In the genomic region with DNA sequence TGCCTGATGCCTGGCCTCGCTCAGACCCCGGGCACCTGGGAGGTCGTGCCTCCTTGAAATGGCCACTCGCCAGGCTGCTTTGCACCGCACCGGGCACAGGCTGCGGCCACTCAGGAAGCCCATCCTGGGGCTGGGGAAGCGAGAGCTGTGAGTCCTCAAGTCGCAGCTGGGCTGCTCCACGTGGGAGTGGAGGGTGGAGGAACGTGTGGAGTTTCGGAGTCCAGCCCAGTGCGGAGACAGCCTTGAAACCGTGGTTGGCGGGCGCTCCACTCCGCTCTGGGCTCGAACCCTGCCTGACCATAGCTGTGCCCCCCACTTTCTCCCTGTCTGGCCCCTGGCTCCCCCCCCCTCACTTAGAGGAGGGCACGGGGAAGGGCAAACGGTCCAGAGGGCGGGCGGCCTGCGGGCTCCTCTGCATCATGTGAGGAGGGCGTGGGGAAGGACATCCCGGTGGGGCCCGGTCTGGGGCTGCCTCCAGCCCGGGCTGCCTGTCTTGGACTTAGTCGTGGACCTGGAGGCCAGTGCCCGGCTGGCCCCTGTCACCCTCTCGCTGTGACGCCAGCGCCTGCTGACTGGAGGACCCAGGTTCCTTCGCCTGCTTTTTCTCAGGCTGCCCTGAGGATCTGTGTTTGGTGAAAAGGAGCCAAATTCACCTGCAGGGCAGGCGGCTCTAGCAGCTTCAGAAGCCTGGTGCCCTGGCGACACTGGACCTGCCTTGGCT, we compare ENCODE assay signal across 9 cellular contexts. TPM values are rescaled to one million over a fixed set of nuclear protein-coding genes. Genes with fewer than 3 reads are reported as not detected.
DNase-seq lines count a peak whose midpoint lies in the region; ATAC-seq and TF ChIP-seq lines count a peak whose summit lies in the region.
"Had no signal": no experiment of that assay in that cellular context is flagged by ENCODE, and none has a peak within 500 bp of the region (broad histone marks: within the 10 kb centered on the region; RNA-seq: fewer than 3 reads in every experiment).

No MANE protein-coding gene starts in this region.

- H3K4me2 ChIP-seq in BLaER1 (peak overlapping the region; percentile 94), OCI-LY3 (ENCODE audit: low read length) (peak overlapping the region; percentile 98)

- H3K27ac ChIP-seq in BLaER1, result peak overlapping the region; percentile 52; the same call in 1 of the 2 replicates
- no peak overlapping the region for H3K27ac ChIP-seq in OCI-LY3 (ENCODE audit: low read length)

- no peaks in the 10 kb centered on the region for H3K9me3 ChIP-seq in BLaER1
- no peaks in the 10 kb centered on the region for H3K9me3 ChIP-seq in OCI-LY3 (ENCODE audit: insufficient read depth, low read length)

- peaks cover 73% of the 10 kb centered on the region for H4K20me1 ChIP-seq in BLaER1
- H4K20me1 ChIP-seq in OCI-LY3 (ENCODE audit: insufficient read depth, low read length), result peaks cover 64% of the 10 kb centered on the region

- H3K9me3 Mint-ChIP-seq in natural killer cell treated with Interleukin-12 subunit alpha and Interleukin-12 subunit beta and Interleukin-15 and Interleukin-18, amount 100 ng/mL, for 72 hours, result no peaks in the 10 kb centered on the region

- H2AFZ ChIP-seq in OCI-LY3 (ENCODE audit: low read depth, low read length), result no peak overlapping the region

- H3K9ac ChIP-seq in BLaER1 (peak overlapping the region; percentile 100), OCI-LY3 (ENCODE audit: low read length) (peak overlapping the region; percentile 91; the same call in 1 of the 2 replicates)

- no peak for DNase-seq in epithelial cell of esophagus (ENCODE audit: low read depth)
- DNase-seq in natural killer cell treated with Interleukin-12 subunit alpha and Interleukin-12 subunit beta and Interleukin-15 and Interleukin-18, amount 100 ng/mL, for 72 hours (ENCODE audit: low spot score), result no peak
- no peak for DNase-seq in NCI-H2107 treated with DMSO at 0.1 percent for 48 hours (lab: John Stamatoyannopoulos, UW; ENCODE audit: unreplicated experiment)

- peak overlapping the region in 1 of 2 donors; percentile 94 for H3K27ac Mint-ChIP-seq in natural killer cell treated with Interleukin-12 subunit alpha and Interleukin-12 subunit beta and Interleukin-15 and Interleukin-18, amount 100 ng/mL, for 72 hours

- TF ChIP-seq CTCF in OCI-LY3 (IDR thresholded peaks at IDR 0.05; ENCODE audit: low read depth, low read length) (no peak), epithelial cell of esophagus (IDR thresholded peaks at IDR 0.05; ENCODE audit: insufficient read depth, low read depth, low read length, missing control alignments) (no peak)

- H3K36me3 ChIP-seq in BLaER1 (peaks cover 60% of the 10 kb centered on the region), OCI-LY3 (replicated peaks; ENCODE audit: low read depth, low read length) (peaks cover 50% of the 10 kb centered on the region)

- peaks cover 72% of the 10 kb centered on the region for H3K79me2 ChIP-seq in OCI-LY3 (ENCODE audit: low read length)

- ATAC-seq in natural killer cell treated with Interleukin-12 subunit alpha and Interleukin-12 subunit beta and Interleukin-15 and Interleukin-18, amount 100 ng/mL, for 72 hours, result no peak
- no peak for ATAC-seq in HG03442 (IDR thresholded peaks at IDR 0.05; ENCODE audit: unreplicated experiment)
- no peak for ATAC-seq in HG03354 (IDR thresholded peaks at IDR 0.05; ENCODE audit: poor library complexity, severe bottlenecking, unreplicated experiment)
- no peak for ATAC-seq in GM18907 (IDR thresholded peaks at IDR 0.05; ENCODE audit: unreplicated experiment)

- peaks cover 7% of the 10 kb centered on the region for H3K36me3 Mint-ChIP-seq in natural killer cell treated with Interleukin-12 subunit alpha and Interleukin-12 subunit beta and Interleukin-15 and Interleukin-18, amount 100 ng/mL, for 72 hours

- no peaks in the 10 kb centered on the region for H3K27me3 Mint-ChIP-seq in natural killer cell treated with Interleukin-12 subunit alpha and Interleukin-12 subunit beta and Interleukin-15 and Interleukin-18, amount 100 ng/mL, for 72 hours

- H3K4me1 Mint-ChIP-seq in natural killer cell treated with Interleukin-12 subunit alpha and Interleukin-12 subunit beta and Interleukin-15 and Interleukin-18, amount 100 ng/mL, for 72 hours (ENCODE audit: low read depth in 2 of 2), result peaks cover 19 to 32% of the 10 kb centered on the region in 2 donors

- H3K4me1 ChIP-seq in BLaER1 (peaks cover 30% of the 10 kb centered on the region), OCI-LY3 (ENCODE audit: low read length) (peaks cover 15% of the 10 kb centered on the region)

- H3K4me3 ChIP-seq in BLaER1, result peak overlapping the region; percentile 100
- peak overlapping the region; percentile 91 for H3K4me3 ChIP-seq in OCI-LY3 (ENCODE audit: low read length)
- H3K4me3 ChIP-seq in epithelial cell of esophagus (ENCODE audit: low read length), result peak overlapping the region; percentile 88

- H3K4me3 Mint-ChIP-seq in natural killer cell treated with Interleukin-12 subunit alpha and Interleukin-12 subunit beta and Interleukin-15 and Interleukin-18, amount 100 ng/mL, for 72 hours, result peak overlapping the region; percentile 97

- H3K27me3 ChIP-seq in BLaER1 (no peaks in the 10 kb centered on the region), OCI-LY3 (ENCODE audit: low read depth, low read length) (no peaks in the 10 kb centered on the region)

RNA-seq across cellular contexts. Expression of a gene that starts 2.5 kb away (rescaled TPM):
- total RNA-seq in natural killer cell treated with Interleukin-12 subunit alpha and Interleukin-12 subunit beta and Interleukin-15 and Interleukin-18, amount 100 ng/mL, for 72 hours, result 100 to 1,000 TPM; 202 to 246 TPM

RNA-seq across cellular contexts. Expression of a gene that starts 21.5 kb away (rescaled TPM):
- total RNA-seq in natural killer cell treated with Interleukin-12 subunit alpha and Interleukin-12 subunit beta and Interleukin-15 and Interleukin-18, amount 100 ng/mL, for 72 hours, result under 1 TPM; 0.17 to 0.31 TPM

RNA-seq across cellular contexts. Expression of a gene that starts 39.8 kb away (rescaled TPM):
- 100 to 1,000 TPM in 1 of 2 donors, 10 to 100 TPM in 1; 57.4 to 108 TPM for total RNA-seq in natural killer cell treated with Interleukin-12 subunit alpha and Interleukin-12 subunit beta and Interleukin-15 and Interleukin-18, amount 100 ng/mL, for 72 hours

RNA-seq across cellular contexts. Expression of a gene that starts 39.8 kb away (rescaled TPM):
- 10 to 100 TPM; 36.1 to 38.9 TPM for total RNA-seq in natural killer cell treated with Interleukin-12 subunit alpha and Interleukin-12 subunit beta and Interleukin-15 and Interleukin-18, amount 100 ng/mL, for 72 hours

RNA-seq across cellular contexts. Expression of a gene that starts 56.0 kb away (rescaled TPM):
- not detected for total RNA-seq in natural killer cell treated with Interleukin-12 subunit alpha and Interleukin-12 subunit beta and Interleukin-15 and Interleukin-18, amount 100 ng/mL, for 72 hours
- total RNA-seq: NCI-H460 had no signal
